Comparison of ENCODE assay signal across 9 cellular contexts in genomic region chr16:17939052-17939673, GRCh38.
DNase-seq lines count a peak whose midpoint lies in the region; ATAC-seq and TF ChIP-seq lines count a peak whose summit lies in the region.
"Had no signal": no experiment of that assay in that cellular context is flagged by ENCODE, and none has a peak within 500 bp of the region (broad histone marks: within the 10 kb centered on the region; RNA-seq: fewer than 3 reads in every experiment).

No MANE protein-coding gene starts in this region.

- no peak for DNase-seq in activated naive CD4-positive, alpha-beta T cell treated with anti-CD3 and anti-CD28 coated beads for 36 hours
- DNase-seq in activated naive CD4-positive, alpha-beta T cell (lab: John Stamatoyannopoulos, UW), result no peak
- DNase-seq in spleen, result no peak
- no peak for DNase-seq in G401 (ENCODE audit: low spot score)
- DNase-seq in NCI-H774 (lab: John Stamatoyannopoulos, UW), result no peak
- no peak for DNase-seq in NCI-H2081 (lab: John Stamatoyannopoulos, UW)

- no peaks in the 10 kb centered on the region for H3K36me3 Mint-ChIP-seq in activated naive CD4-positive, alpha-beta T cell treated with anti-CD3 and anti-CD28 coated beads for 36 hours (ENCODE audit: low read depth)

- H3K27me3 Mint-ChIP-seq in activated naive CD4-positive, alpha-beta T cell treated with anti-CD3 and anti-CD28 coated beads for 36 hours (ENCODE audit: low read depth), result peaks cover 7% of the 10 kb centered on the region

- H3K79me2 ChIP-seq in OCI-LY3 (ENCODE audit: low read length), result no peaks in the 10 kb centered on the region

- H3K9me3 ChIP-seq in OCI-LY3 (ENCODE audit: insufficient read depth, low read length), result no peaks in the 10 kb centered on the region
- H3K9me3 ChIP-seq in spleen, result no peaks in the 10 kb centered on the region
- H3K9me3 ChIP-seq: prostate gland had no signal

- H3K27ac ChIP-seq in OCI-LY3 (ENCODE audit: low read length) (no peak overlapping the region), spleen (peak overlapping the region in 6 of 8 donors; percentile 16 to 69 (median 40))
- H3K27ac ChIP-seq: prostate gland had no signal

- intact Hi-C loops in activated naive CD4-positive, alpha-beta T cell treated with anti-CD3 and anti-CD28 coated beads for 36 hours (cut with micrococcal nuclease), result no loop called here
- intact Hi-C loops in spleen (cut with DNase I; ENCODE audit: low total_unique reads), result no loop called here

- H3K27ac Mint-ChIP-seq in activated naive CD4-positive, alpha-beta T cell treated with anti-CD3 and anti-CD28 coated beads for 36 hours, result no peak overlapping the region

- no peak overlapping the region for H2AFZ ChIP-seq in OCI-LY3 (ENCODE audit: low read depth, low read length)

- H3K36me3 ChIP-seq in OCI-LY3 (replicated peaks; ENCODE audit: low read depth, low read length) (no peaks in the 10 kb centered on the region), spleen (no peaks in the 10 kb centered on the region)
- H3K36me3 ChIP-seq: prostate gland had no signal

- in situ Hi-C loops in G401 (cut with HindIII; ENCODE audit: low sequenced_read_pairs), result no loop called here

- WGBS in spleen, 5 donors, result 34 to 52% (median 41%) methylated on average over 5 of the region's 5 CpGs

- peak overlapping the region; percentile 17 for H3K4me3 Mint-ChIP-seq in activated naive CD4-positive, alpha-beta T cell treated with anti-CD3 and anti-CD28 coated beads for 36 hours

- no peak for TF ChIP-seq CTCF in OCI-LY3 (IDR thresholded peaks at IDR 0.05; ENCODE audit: low read depth, low read length)
- no peak for TF ChIP-seq CTCF in spleen (IDR thresholded peaks at IDR 0.05 in 8 of 11, conservative IDR thresholded peaks at IDR 0.05 in 3 of 11)

- H3K27me3 ChIP-seq in OCI-LY3 (ENCODE audit: low read depth, low read length), result no peaks in the 10 kb centered on the region
- H3K27me3 ChIP-seq in spleen (replicated peaks in 1 of 7), result no peaks in the 10 kb centered on the region

- no peaks in the 10 kb centered on the region for H3K4me1 ChIP-seq in OCI-LY3 (ENCODE audit: low read length)
- peaks cover 0 to 22% (median 10%) of the 10 kb centered on the region in 6 donors for H3K4me1 ChIP-seq in spleen
- H3K4me1 ChIP-seq: prostate gland had no signal

- H4K20me1 ChIP-seq in OCI-LY3 (ENCODE audit: insufficient read depth, low read length), result no peaks in the 10 kb centered on the region

- no peaks in the 10 kb centered on the region for H3K9me3 Mint-ChIP-seq in activated naive CD4-positive, alpha-beta T cell treated with anti-CD3 and anti-CD28 coated beads for 36 hours

- peaks cover 12% of the 10 kb centered on the region for H3K4me1 Mint-ChIP-seq in activated naive CD4-positive, alpha-beta T cell treated with anti-CD3 and anti-CD28 coated beads for 36 hours (ENCODE audit: low read depth)

- H3K4me3 ChIP-seq in OCI-LY3 (ENCODE audit: low read length), result no peak overlapping the region
- H3K4me3 ChIP-seq in spleen, result peak overlapping the region in 1 of 8 donors; percentile 2
- H3K4me3 ChIP-seq: prostate gland had no signal

- ATAC-seq in HG02642 (IDR thresholded peaks at IDR 0.05; ENCODE audit: poor library complexity, unreplicated experiment), result peak; percentile 47

- H3K4me2 ChIP-seq in OCI-LY3 (ENCODE audit: low read length), result peak overlapping the region; percentile 28; the same call in 1 of the 2 replicates

- CTCF ChIA-PET in activated naive CD4-positive, alpha-beta T cell treated with anti-CD3 and anti-CD28 coated beads for 36 hours (lab: Charles Lee), result interaction anchor here (0.6 kb wide), 1 partner anchor 188 kb away, joined by 4 read pairs; no protein-coding TSS in a partner anchor

- no peak overlapping the region for H3K9ac ChIP-seq in OCI-LY3 (ENCODE audit: low read length)

- TF ChIP-seq POLR2A in spleen (IDR thresholded peaks at IDR 0.05), result no peak
